Comparison of ENCODE assay signal across 8 cellular contexts in the genomic region with DNA sequence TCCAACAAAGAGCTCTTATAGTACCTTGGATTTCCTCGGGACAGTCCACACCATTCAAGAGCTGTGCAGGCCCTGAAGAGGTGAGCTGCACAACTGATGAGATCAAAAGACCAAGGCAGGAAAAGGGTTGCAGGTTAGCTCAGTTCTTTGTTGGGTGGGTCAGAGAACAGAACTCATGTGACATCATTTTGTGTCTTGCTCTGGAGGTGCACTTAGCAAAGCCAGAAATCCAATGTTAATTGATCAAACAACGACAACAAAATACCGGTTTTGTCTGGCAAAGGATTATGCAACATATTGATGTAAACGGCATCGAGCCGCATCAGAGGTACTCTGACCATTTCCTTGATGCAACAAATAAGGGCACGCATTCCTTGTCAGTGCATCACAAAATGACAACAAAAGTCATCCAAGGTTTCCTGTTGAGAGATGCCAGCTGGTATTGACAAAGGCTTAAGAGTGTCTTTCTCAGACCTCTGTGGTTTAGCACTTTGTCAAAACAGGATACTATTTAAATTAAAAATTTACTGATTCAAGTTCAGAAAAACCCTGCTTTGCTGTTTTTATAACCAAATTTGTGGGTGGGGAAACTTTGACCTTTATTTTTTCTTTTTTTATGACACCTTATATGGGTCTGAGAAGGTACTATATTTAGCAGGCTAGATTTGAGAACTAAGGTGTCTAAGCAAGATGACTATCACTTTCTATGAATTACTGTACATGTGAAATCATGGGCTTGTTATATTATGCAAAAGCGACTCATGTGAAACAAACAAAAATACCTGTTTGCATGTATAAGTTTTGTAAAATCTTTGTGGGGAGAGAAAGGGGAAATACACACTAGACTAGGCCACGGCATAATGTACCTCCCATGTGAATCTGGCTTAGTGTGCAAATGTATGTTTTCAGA.
DNase-seq lines count a peak whose midpoint lies in the region; ATAC-seq and TF ChIP-seq lines count a peak whose summit lies in the region.

No MANE protein-coding gene starts in this region.

- H3K27me3 ChIP-seq in HUES64 (ENCODE audit: insufficient read depth, low read length) (no peaks in the 10 kb centered on the region), neural progenitor cell (no peaks in the 10 kb centered on the region), prostate gland (replicated peaks; ENCODE audit: insufficient read depth) (no peaks in the 10 kb centered on the region)

- H3K4me1 ChIP-seq in HUES64 (ENCODE audit: insufficient read depth, low read length) (peaks cover 5% of the 10 kb centered on the region; the same call in 1 of the 2 replicates), neural progenitor cell (peaks cover 8% of the 10 kb centered on the region), prostate gland (replicated peaks) (no peaks in the 10 kb centered on the region)

- no peak for TF ChIP-seq CTCF in GM12864 (IDR thresholded peaks at IDR 0.05; ENCODE audit: low read depth, low read length, missing control alignments)
- TF ChIP-seq CTCF in neural progenitor cell (IDR thresholded peaks at IDR 0.05): no peak
- no peak for TF ChIP-seq CTCF in prostate gland (IDR thresholded peaks at IDR 0.05)

- H4K20me1 ChIP-seq in neural progenitor cell (ENCODE audit: low read depth): no peaks in the 10 kb centered on the region

- H3K4me3 ChIP-seq in GM12864 (ENCODE audit: low read depth, low read length) (no peak overlapping the region), HUES64 (ENCODE audit: low read length) (no peak overlapping the region), neural progenitor cell (no peak overlapping the region), prostate gland (no peak overlapping the region)

- H3K36me3 ChIP-seq in HUES64 (ENCODE audit: insufficient read depth, low read length) (no peaks in the 10 kb centered on the region), neural progenitor cell (no peaks in the 10 kb centered on the region), prostate gland (no peaks in the 10 kb centered on the region)

- H3K4me1 Mint-ChIP-seq in central memory CD8-positive, alpha-beta T cell: peaks cover 75% of the 10 kb centered on the region
- H3K4me1 Mint-ChIP-seq in neural progenitor cell: peaks cover 11% of the 10 kb centered on the region

- H3K9ac ChIP-seq in HUES64 (ENCODE audit: low read depth, low read length) (no peak overlapping the region), neural progenitor cell (no peak overlapping the region)

- no peaks in the 10 kb centered on the region for H3F3A ChIP-seq in neural progenitor cell (ENCODE audit: low read depth)

- H3K27me3 Mint-ChIP-seq in central memory CD8-positive, alpha-beta T cell: no peaks in the 10 kb centered on the region
- H3K27me3 Mint-ChIP-seq in neural progenitor cell (ENCODE audit: insufficient read depth, low read depth): peaks cover 2% of the 10 kb centered on the region

- H3K27ac Mint-ChIP-seq in central memory CD8-positive, alpha-beta T cell (ENCODE audit: low read depth): peak overlapping the region; percentile 80
- no peak overlapping the region for H3K27ac Mint-ChIP-seq in neural progenitor cell

- DNase-seq in GM12864 (ENCODE audit: low read depth) (peak; percentile 73), neural progenitor cell (ENCODE audit: low spot score) (no peak), AG08396 (ENCODE audit: low spot score) (no peak), NK-92 (lab: John Stamatoyannopoulos, UW; ENCODE audit: unreplicated experiment) (no peak), prostate gland (ENCODE audit: low spot score) (no peak)
- peak; percentile 18 to 50 for DNase-seq in central memory CD8-positive, alpha-beta T cell (ENCODE audit: low spot score in 2 of 2)

- peak overlapping the region; percentile 55 for H3K4me3 Mint-ChIP-seq in central memory CD8-positive, alpha-beta T cell
- no peak overlapping the region for H3K4me3 Mint-ChIP-seq in neural progenitor cell

- WGBS in HUES64: 87% methylated on average over 9 of the region's 9 CpGs
- whole genome bisulfite sequencing in prostate gland: 86% methylated on average over 9 of the region's 9 CpGs

- H3K79me2 ChIP-seq in neural progenitor cell (ENCODE audit: low read depth): no peaks in the 10 kb centered on the region

- H3K4me2 ChIP-seq in neural progenitor cell: no peak overlapping the region

- H3K9me3 Mint-ChIP-seq in central memory CD8-positive, alpha-beta T cell: no peaks in the 10 kb centered on the region
- H3K9me3 Mint-ChIP-seq in neural progenitor cell: no peaks in the 10 kb centered on the region

- H3K36me3 Mint-ChIP-seq in central memory CD8-positive, alpha-beta T cell (ENCODE audit: insufficient read depth): peaks cover 8% of the 10 kb centered on the region
- peaks cover 2% of the 10 kb centered on the region for H3K36me3 Mint-ChIP-seq in neural progenitor cell

- H2AFZ ChIP-seq in neural progenitor cell (replicated peaks): no peak overlapping the region

- peak; percentile 97 for ATAC-seq in GM21528 (IDR thresholded peaks at IDR 0.05; ENCODE audit: low FRiP score, unreplicated experiment)
- ATAC-seq in central memory CD8-positive, alpha-beta T cell (replicated peaks; ENCODE audit: extremely low read depth, poor library complexity, severe bottlenecking): peak; percentile 80

- H3K9me3 ChIP-seq in HUES64 (ENCODE audit: insufficient read depth, low read depth, low read length) (no peaks in the 10 kb centered on the region), neural progenitor cell (ENCODE audit: low read depth) (no peaks in the 10 kb centered on the region), prostate gland (no peaks in the 10 kb centered on the region)

- intact Hi-C loops in prostate gland (cut with DNase I): no loop called here

- H3K27ac ChIP-seq in HUES64 (ENCODE audit: low read depth, low read length): peak overlapping the region; percentile 23; the same call in 1 of the 2 replicates
- no peak overlapping the region for H3K27ac ChIP-seq in neural progenitor cell
- H3K27ac ChIP-seq in prostate gland: no peak overlapping the region

- no peak for TF ChIP-seq POLR2A in prostate gland (IDR thresholded peaks at IDR 0.05)

Comparison
In these comparisons a context has a peak if more than half of its experiments do, and no peak if none do; other contexts are left out.
1. DNase-seq: peak in GM12864 (single experiment) and central memory CD8-positive, alpha-beta T cell (2 of 2); none in neural progenitor cell (single experiment), AG08396 (single experiment), NK-92 (single experiment) and prostate gland (single experiment).